ENCODE assay signal across 9 cellular contexts in the genomic region with DNA sequence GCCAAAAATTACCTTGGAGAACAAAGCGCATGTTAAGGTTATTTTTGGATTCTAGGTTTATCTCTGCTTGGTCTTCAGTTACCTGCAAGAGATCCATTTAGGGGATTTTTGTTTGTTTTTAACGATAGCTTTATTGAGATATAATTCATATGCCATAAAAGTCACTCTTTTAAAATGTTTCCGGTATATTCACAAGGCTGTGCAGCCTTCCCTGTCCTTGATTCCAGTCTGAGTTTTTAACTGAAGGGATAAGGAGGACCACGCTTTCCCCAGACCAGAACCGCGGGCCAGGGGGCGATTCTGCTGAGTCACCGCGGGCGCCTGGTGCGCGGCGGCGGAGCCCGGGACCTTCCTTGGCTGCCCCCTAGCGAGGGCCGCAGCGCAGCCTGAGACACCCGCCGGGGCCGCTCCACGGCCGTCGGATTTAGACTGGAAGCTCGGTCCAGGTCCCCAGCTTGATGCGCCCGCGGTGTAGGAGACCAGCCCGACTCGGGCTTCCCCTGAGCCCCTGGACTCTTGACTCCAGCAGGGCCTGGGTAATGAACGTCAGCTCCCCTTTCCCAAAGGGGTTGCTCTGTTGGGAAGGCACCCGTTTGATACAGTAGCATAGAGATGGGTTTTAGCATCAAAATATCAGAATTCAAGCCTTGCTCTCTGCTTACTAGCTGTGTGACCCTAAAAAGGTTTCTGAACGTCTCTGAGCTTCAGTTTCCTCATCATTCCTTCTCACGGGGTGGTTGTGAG. TPM values are rescaled to one million over a fixed set of nuclear protein-coding genes. Genes with fewer than 3 reads are reported as not detected.
DNase-seq lines count a peak whose midpoint lies in the region; ATAC-seq, FAIRE-seq and TF ChIP-seq lines count a peak whose summit lies in the region.
"Had no signal": no experiment of that assay in that cellular context is flagged by ENCODE, and none has a peak within 500 bp of the region (broad histone marks: within the 10 kb centered on the region; RNA-seq: fewer than 3 reads in every experiment).

No MANE protein-coding gene starts in this region.

- 0% methylated on average over 2 of the region's 34 CpGs; no CpG with 5 or more reads in 1 of the 2 experiments for WGBS in IMR-90 (ENCODE audit: extremely low coverage in 2 of 2, insufficient read length in 1 of 2), 2 experiments
- WGBS in smooth muscle cell (ENCODE audit: low lambda C conversion rate), result 9% methylated on average over 34 of the region's 34 CpGs

- peaks cover 45% of the 10 kb centered on the region for H3K27me3 ChIP-seq in IMR-90 (ENCODE audit: control insufficient read depth, insufficient read depth, low read length)
- H3K27me3 ChIP-seq in smooth muscle cell (ENCODE audit: low read depth), result no peaks in the 10 kb centered on the region

- H3K18ac ChIP-seq in IMR-90 (ENCODE audit: low read depth, low read length), result no peak overlapping the region

- no peaks in the 10 kb centered on the region for H3K79me1 ChIP-seq in IMR-90 (ENCODE audit: low read depth in 1 of 2, low read length in 2 of 2)

- H3K4me1 ChIP-seq in IMR-90 (ENCODE audit: control insufficient read depth, insufficient read depth, low read length) (no peaks in the 10 kb centered on the region), smooth muscle cell (ENCODE audit: low read depth) (peaks cover 5% of the 10 kb centered on the region)

- no peak overlapping the region for H4K91ac ChIP-seq in IMR-90 (ENCODE audit: insufficient read depth, low read depth, low read length)

- CTCF ChIA-PET in IMR-90 (lab: Yijun Ruan, JAX), result interaction anchor here (0.6 to 1.3 kb wide), 4 partner anchors 15 to 63 kb away, joined by 3 to 8 read pairs (median 4); no protein-coding TSS in a partner anchor

- peaks cover 8% of the 10 kb centered on the region for H3F3A ChIP-seq in smooth muscle cell (ENCODE audit: low read depth)

- in situ Hi-C loops in IMR-90 (cut with MboI; ENCODE audit: low sequenced_read_pairs), result no loop called here
- in situ Hi-C loops in T47D (cut with HindIII; ENCODE audit: low pct_unique_long_range_greater_than_20kb, low sequenced_read_pairs), result no loop called here

- no peaks in the 10 kb centered on the region for H4K20me1 ChIP-seq in IMR-90 (ENCODE audit: insufficient read depth, low read length)
- H4K20me1 ChIP-seq in smooth muscle cell (ENCODE audit: low read depth), result no peaks in the 10 kb centered on the region

- FAIRE-seq in D721Med (lab: Jason Lieb, UNC), result no peak

- H2BK5ac ChIP-seq in IMR-90 (ENCODE audit: low read depth, low read length, poor library complexity, severe bottlenecking), result no peak overlapping the region

- TF ChIP-seq RAD21 in IMR-90 (IDR thresholded peaks at IDR 0.05; ENCODE audit: low read length), result peak; percentile 51

- peak overlapping the region; percentile 25 for H2AK9ac ChIP-seq in IMR-90 (replicated peaks; ENCODE audit: low read depth, low read length, poor library complexity)

- peak overlapping the region in 1 of 2 experiments; percentile 75; a peak in 1 of 4 replicates for H4K8ac ChIP-seq in IMR-90 (ENCODE audit: low read depth in 2 of 2, low read length in 2 of 2)

- no peaks in the 10 kb centered on the region for H3K9me1 ChIP-seq in IMR-90 (ENCODE audit: insufficient read depth, low read length)

- no peak overlapping the region for H3K14ac ChIP-seq in IMR-90 (replicated peaks; ENCODE audit: low read depth, low read length)

- no peaks in the 10 kb centered on the region for H3K9me3 ChIP-seq in IMR-90 (ENCODE audit: control insufficient read depth, insufficient read depth, low read length)
- no peaks in the 10 kb centered on the region for H3K9me3 ChIP-seq in smooth muscle cell (replicated peaks; ENCODE audit: low read depth)

- peak overlapping the region; percentile 69 for H3K4me2 ChIP-seq in IMR-90 (ENCODE audit: low read depth, low read length)
- H3K4me2 ChIP-seq in smooth muscle cell, result peak overlapping the region; percentile 80

- H3K9ac ChIP-seq in IMR-90 (ENCODE audit: low read depth, low read length), result no peak overlapping the region
- no peak overlapping the region for H3K9ac ChIP-seq in smooth muscle cell (ENCODE audit: low read depth)

- peak overlapping the region; percentile 57; the same call in 1 of the 2 replicates for H2BK120ac ChIP-seq in IMR-90 (ENCODE audit: low read depth, low read length)

- H3K4me3 ChIP-seq in IMR-90 (ENCODE audit: insufficient read depth, low read depth, low read length), result no peak overlapping the region; the same call in 1 of the 2 replicates
- no peak overlapping the region for H3K4me3 ChIP-seq in WI38 (ENCODE audit: low read depth, low read length)
- peak overlapping the region; percentile 17 for H3K4me3 ChIP-seq in smooth muscle cell

- dilution Hi-C loops in IMR-90 (cut with HindIII; ENCODE audit: low sequenced_read_pairs, unreplicated experiment), result no loop called here

- H3K56ac ChIP-seq in IMR-90 (ENCODE audit: extremely low read depth, insufficient read depth, low read length), result no peak overlapping the region

- intact Hi-C loops in IMR-90 (cut with micrococcal nuclease), result loop anchor here (5.0 kb wide), 1 partner anchor 307 kb away; no protein-coding TSS in a partner anchor

- no peak overlapping the region for H2AK5ac ChIP-seq in IMR-90 (ENCODE audit: low read depth, low read length)

- H3K79me2 ChIP-seq in smooth muscle cell (ENCODE audit: low read depth), result no peaks in the 10 kb centered on the region

- peak overlapping the region; percentile 17; the same call in 1 of the 2 replicates for H2BK20ac ChIP-seq in IMR-90 (ENCODE audit: low read depth, low read length)

- POLR2A ChIA-PET in IMR-90 (lab: Charles Lee; ENCODE audit: unreplicated experiment), result interaction anchor here (0.6 kb wide), 1 partner anchor 28 kb away, joined by 3 read pairs; no protein-coding TSS in a partner anchor

- H2AFZ ChIP-seq in IMR-90 (replicated peaks; ENCODE audit: low read length, poor library complexity) (peak overlapping the region; percentile 80), smooth muscle cell (ENCODE audit: low read depth) (peak overlapping the region; percentile 52)

- DNase-seq in D721Med (ENCODE audit: insufficient read length, low spot score), result peak; percentile 77
- DNase-seq in IMR-90, result peak; percentile 49
- peak; percentile 60 to 64 for DNase-seq in T47D (ENCODE audit: low read depth in 1 of 2, low spot score in 1 of 2)
- DNase-seq in iPS-NIHi7 (ENCODE audit: extremely low spot score), result peak; percentile 93
- DNase-seq in smooth muscle cell (lab: John Stamatoyannopoulos, UW; ENCODE audit: unreplicated experiment), result peak; percentile 44
- no peak for DNase-seq in T1000 (lab: John Stamatoyannopoulos, UW)

- no peaks in the 10 kb centered on the region for H3K36me3 ChIP-seq in IMR-90 (ENCODE audit: control insufficient read depth, insufficient read depth, low read length)
- no peaks in the 10 kb centered on the region for H3K36me3 ChIP-seq in smooth muscle cell (ENCODE audit: low read depth)

- H3K4ac ChIP-seq in IMR-90 (ENCODE audit: low read depth, low read length), result no peak overlapping the region

- H4K5ac ChIP-seq in IMR-90 (ENCODE audit: low read depth, low read length), result no peak overlapping the region

- no peak for TF ChIP-seq POLR2A in IMR-90 (IDR thresholded peaks at IDR 0.05; ENCODE audit: low read depth, low read length)

- peak overlapping the region; percentile 31; the same call in 1 of the 2 replicates for H3K23ac ChIP-seq in IMR-90 (ENCODE audit: low read depth, low read length)

- TF ChIP-seq CTCF in D721Med (IDR thresholded peaks at IDR 0.05; ENCODE audit: insufficient read depth, missing control alignments) (peak; percentile 73), IMR-90 (conservative IDR thresholded peaks at IDR 0.05; ENCODE audit: low read depth, low read length) (peak; percentile 80), WI38 (IDR thresholded peaks at IDR 0.05; ENCODE audit: low read depth, low read length) (peak; percentile 77), smooth muscle cell (IDR thresholded peaks at IDR 0.05; ENCODE audit: borderline replicate concordance, insufficient read depth, poor library complexity, severe bottlenecking) (peak; percentile 69)

- BruUV-seq in IMR-90 (replicated peaks; lab: Mats Ljungman, UMichigan), result no TSS peak

- H3K27ac ChIP-seq in IMR-90 (ENCODE audit: insufficient read depth, low read length) (no peak overlapping the region), smooth muscle cell (ENCODE audit: low read depth) (peak overlapping the region; percentile 1)

- H2BK15ac ChIP-seq in IMR-90 (ENCODE audit: low read depth, low read length), result no peak overlapping the region

- ATAC-seq in IMR-90 (ENCODE audit: low read depth) (peak; percentile 99), HG03097 (IDR thresholded peaks at IDR 0.05; ENCODE audit: low FRiP score, unreplicated experiment) (no peak)

TF ChIP-seq in IMR-90, 13 proteins besides CTCF, POLR2A, EP300 and RAD21:
- TF ChIP-seq MAFK (IDR thresholded peaks at IDR 0.05; ENCODE audit: low read depth, low read length), result peak; percentile 63
- TF ChIP-seq NFE2L2 (IDR thresholded peaks at IDR 0.05; ENCODE audit: low read depth, low read length), result peak; percentile 96
- TF ChIP-seq MAZ (IDR thresholded peaks at IDR 0.05; ENCODE audit: borderline replicate concordance, low read depth, low read length), result peak; percentile 31; the same call in 1 of the 2 replicates
- TF ChIP-seq FOS (IDR thresholded peaks at IDR 0.05; ENCODE audit: low read depth, low read length), result peak; percentile 73
- no peak for TF ChIP-seq CEBPB (IDR thresholded peaks at IDR 0.05; ENCODE audit: low read depth, low read length)
- TF ChIP-seq, protein P1, sequence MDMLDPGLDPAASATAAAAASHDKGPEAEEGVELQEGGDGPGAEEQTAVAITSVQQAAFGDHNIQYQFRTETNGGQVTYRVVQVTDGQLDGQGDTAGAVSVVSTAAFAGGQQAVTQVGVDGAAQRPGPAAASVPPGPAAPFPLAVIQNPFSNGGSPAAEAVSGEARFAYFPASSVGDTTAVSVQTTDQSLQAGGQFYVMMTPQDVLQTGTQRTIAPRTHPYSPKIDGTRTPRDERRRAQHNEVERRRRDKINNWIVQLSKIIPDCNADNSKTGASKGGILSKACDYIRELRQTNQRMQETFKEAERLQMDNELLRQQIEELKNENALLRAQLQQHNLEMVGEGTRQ (IDR thresholded peaks at IDR 0.05; ENCODE audit: low read depth, low read length), result no peak
- TF ChIP-seq SMC3 (IDR thresholded peaks at IDR 0.05; ENCODE audit: low read depth, low read length), result peak; percentile 35; the same call in 1 of the 2 replicates

RNA-seq across cellular contexts. Expression of a gene that starts 50.0 kb away (rescaled TPM):
- total RNA-seq in IMR-90 (2012; rRNA removed) (not detected in 2 replicates), smooth muscle cell (not detected in 2 replicates)
- polyA plus RNA-seq in IMR-90 (2012; rRNA removed) (not detected in 2 replicates), smooth muscle cell (0.78 TPM in 1 of 2 replicates, not detected in the other)
- polyA plus RNA-seq in IMR-90 (2012; cell fraction: cytosol; rRNA removed), result not detected in 2 replicates
- not detected in 2 replicates for polyA plus RNA-seq in IMR-90 (2012; cell fraction: nucleus; rRNA removed; ENCODE audit: low replicate concordance)
- total RNA-seq: T-helper 1 cell treated with Interleukin-12 subunit alpha and Interleukin-12 subunit beta and Interleukin-4 antibody, amounts not matched to agents 30 ng/mL and 1 ng/mL, for 36 hours had no signal

RNA-seq across cellular contexts. Expression of a gene that starts 54.7 kb away (rescaled TPM):
- total RNA-seq in IMR-90 (2012; rRNA removed) (under 0.01 and 0.18 TPM in 2 replicates), smooth muscle cell (0.49 and 2.5 TPM in 2 replicates)
- polyA plus RNA-seq in IMR-90 (2012; rRNA removed) (0.19 and 0.26 TPM in 2 replicates), smooth muscle cell (1.3 and 1.7 TPM in 2 replicates)
- 0.12 and 0.14 TPM in 2 replicates for polyA plus RNA-seq in IMR-90 (2012; cell fraction: cytosol; rRNA removed)
- 0.38 and 0.52 TPM in 2 replicates for polyA plus RNA-seq in IMR-90 (2012; cell fraction: nucleus; rRNA removed; ENCODE audit: low replicate concordance)
